Comparison of ENCODE assay signal across 8 cellular contexts in the genomic region with DNA sequence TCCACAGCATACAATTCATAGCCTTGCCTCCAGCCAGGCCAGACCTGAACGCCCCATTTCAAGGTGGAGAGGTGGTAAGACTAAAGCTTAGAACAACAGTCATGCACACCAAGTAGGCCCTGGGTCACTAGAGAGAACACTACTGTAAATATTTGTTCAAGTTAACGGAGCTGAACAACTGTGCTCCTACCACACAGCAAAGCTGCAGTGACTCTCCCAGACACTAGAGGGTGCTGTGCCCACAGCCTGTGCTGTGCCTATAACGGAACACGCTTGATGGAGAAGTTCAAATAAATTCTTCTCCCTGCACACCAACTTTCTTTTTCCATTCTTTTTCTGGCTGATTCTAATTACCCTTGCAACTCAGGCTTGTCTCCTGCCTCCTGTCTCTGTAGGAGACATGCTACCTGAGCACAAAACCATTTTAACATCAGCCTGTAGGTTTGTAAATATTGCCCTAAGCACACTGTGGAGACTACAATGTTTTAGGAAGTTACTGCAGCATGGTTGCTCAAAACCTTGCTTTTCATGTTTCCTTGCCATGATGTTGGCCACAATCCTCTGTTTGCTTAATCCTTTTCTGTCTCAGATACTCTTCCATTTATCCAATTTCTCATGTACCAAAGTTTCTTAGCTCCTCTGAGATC.
DNase-seq lines count a peak whose midpoint lies in the region; ATAC-seq, FAIRE-seq and TF ChIP-seq lines count a peak whose summit lies in the region.
"Not testable (repeated sequence)": the region's sequence is repeated elsewhere in the genome, so short reads cannot be mapped to it uniquely, and the experiment has no call there.

No MANE protein-coding gene starts in this region.

- H3K27me3 Mint-ChIP-seq in H9 (ENCODE audit: low read depth): not testable (repeated sequence)

- not testable (repeated sequence) for H3K14ac ChIP-seq in H9 (ENCODE audit: insufficient read depth, low read length)

- H3K27ac ChIP-seq in H9 (ENCODE audit: insufficient read length, low read depth, low read length); gastroesophageal sphincter; pancreas; testis: not testable (repeated sequence)

- H4K5ac ChIP-seq in H9 (ENCODE audit: insufficient read length, low read depth, low read length): not testable (repeated sequence)

- H3K4me2 ChIP-seq in H9 (ENCODE audit: insufficient read depth, insufficient read length, low read length): not testable (repeated sequence)

- H3T11ph ChIP-seq in H9 (ENCODE audit: low read length): not testable (repeated sequence)

- H2BK12ac ChIP-seq in H9 (ENCODE audit: insufficient read length, low read depth, low read length): not testable (repeated sequence)

- H2BK120ac ChIP-seq in H9 (ENCODE audit: low read depth, low read length, poor library complexity, severe bottlenecking): not testable (repeated sequence)

- not testable (repeated sequence) for H3K79me2 ChIP-seq in H9 (ENCODE audit: insufficient read depth, low read length)

- intact Hi-C loops in pancreas (cut with DNase I); testis (cut with DNase I; ENCODE audit: low total_unique reads): not testable (repeated sequence)

- H3K9me3 Mint-ChIP-seq in H9: not testable (repeated sequence)

- H4K20me1 ChIP-seq in H9 (ENCODE audit: control insufficient read depth, insufficient read depth, insufficient read length): not testable (repeated sequence)

- not testable (repeated sequence) for H2BK20ac ChIP-seq in H9 (ENCODE audit: low read depth, low read length, poor library complexity, severe bottlenecking)

- H3K4me3 Mint-ChIP-seq in H9: not testable (repeated sequence)

- ATAC-seq in gastroesophageal sphincter (peak; percentile 60), pancreas (peak; percentile 88 to 97 (median 94))

- not testable (repeated sequence) for TF ChIP-seq EP300 in gastroesophageal sphincter (IDR thresholded peaks at IDR 0.05)

- H2BK15ac ChIP-seq in H9 (ENCODE audit: low read depth, low read length): not testable (repeated sequence)

- H3K56ac ChIP-seq in H9 (ENCODE audit: insufficient read length, low read depth, low read length): not testable (repeated sequence)

- H3K79me1 ChIP-seq in H9 (ENCODE audit: insufficient read depth, low read depth, low read length, poor library complexity, severe bottlenecking): not testable (repeated sequence)

- DNase-seq in EL: peak; percentile 46
- peak; percentile 60 for DNase-seq in H9
- DNase-seq in NCI-H1105 treated with DMSO at 0.1 percent for 48 hours (lab: John Stamatoyannopoulos, UW): peak; percentile 4
- peak; percentile 51 for DNase-seq in SKM-1 (lab: John Stamatoyannopoulos, UW; ENCODE audit: unreplicated experiment)
- peak; percentile 44 for DNase-seq in activated effector memory CD4-positive, alpha-beta T cell treated with Interleukin-2 at 50 U/mL for 16 hours
- peak; percentile 37 to 79 (median 69) for DNase-seq in pancreas
- DNase-seq in testis: peak; percentile 71

- not testable (repeated sequence) for H3K27me3 ChIP-seq in H9 (ENCODE audit: insufficient read depth, low read length); gastroesophageal sphincter; pancreas; testis

- not testable (repeated sequence) for H3K27ac Mint-ChIP-seq in H9

- not testable (repeated sequence) for H3K4ac ChIP-seq in H9 (ENCODE audit: low read depth, low read length)

- not testable (repeated sequence) for H2AK5ac ChIP-seq in H9 (ENCODE audit: insufficient read length, low read length)

- H3K36me3 ChIP-seq in gastroesophageal sphincter; pancreas; testis (ENCODE audit: low read depth, missing control alignments): not testable (repeated sequence)

- H2AFZ ChIP-seq in H9 (ENCODE audit: low read length): not testable (repeated sequence)

- H3K4me1 ChIP-seq in H9 (ENCODE audit: insufficient read depth, low read length); gastroesophageal sphincter; pancreas; testis: not testable (repeated sequence)

- not testable (repeated sequence) for H3K36me3 Mint-ChIP-seq in H9 (ENCODE audit: insufficient read depth in 1 of 3, low read depth in 3 of 3)

- not testable (repeated sequence) for FAIRE-seq in pancreas (lab: Jason Lieb, UNC)

- not testable (repeated sequence) for H4K91ac ChIP-seq in H9 (ENCODE audit: insufficient read length, low read depth, low read length)

- H2BK5ac ChIP-seq in H9 (ENCODE audit: insufficient read length, low read length): not testable (repeated sequence)

- not testable (repeated sequence) for H3K18ac ChIP-seq in H9 (ENCODE audit: insufficient read length, low read depth, low read length)

- H3K23ac ChIP-seq in H9 (ENCODE audit: insufficient read length, low read depth, low read length): not testable (repeated sequence)

- not testable (repeated sequence) for H3K9ac ChIP-seq in H9 (ENCODE audit: extremely low read depth, insufficient read length, low read length)

- no CpG with 5 or more reads among the region's 4 CpGs for WGBS in H9 (ENCODE audit: extremely low coverage, insufficient read length, low lambda C conversion rate)
- WGBS in gastroesophageal sphincter (ENCODE audit: low coverage in 1 of 2), 2 donors: 12 to 24% methylated on average over 3 to 4 of the region's 4 CpGs
- 16 to 18% methylated on average over 4 of the region's 4 CpGs for WGBS in pancreas, 2 donors
- WGBS in testis, 2 donors: 34 to 39% methylated on average over 4 of the region's 4 CpGs

- TF ChIP-seq CTCF in H9 (conservative IDR thresholded peaks at IDR 0.05) (peak; percentile 91), gastroesophageal sphincter (IDR thresholded peaks at IDR 0.05) (peak; percentile 51 to 75 (median 56)), pancreas (IDR thresholded peaks at IDR 0.05) (peak; percentile 63 to 81 (median 74)), testis (IDR thresholded peaks at IDR 0.05) (peak; percentile 42 to 71 (median 66))

- H4K8ac ChIP-seq in H9 (replicated peaks; ENCODE audit: insufficient read length, low read depth, low read length): not testable (repeated sequence)

- H3K4me1 Mint-ChIP-seq in H9: not testable (repeated sequence)

- not testable (repeated sequence) for H3K4me3 ChIP-seq in gastroesophageal sphincter, pancreas, testis

- not testable (repeated sequence) for H3K23me2 ChIP-seq in H9 (ENCODE audit: insufficient read length, low read depth, low read length, poor library complexity, severe bottlenecking)

- H3K9me3 ChIP-seq in H9 (ENCODE audit: control insufficient read depth, low read depth, low read length); gastroesophageal sphincter; pancreas; testis: not testable (repeated sequence)

- TF ChIP-seq POLR2A in gastroesophageal sphincter (IDR thresholded peaks at IDR 0.05); testis (IDR thresholded peaks at IDR 0.05): not testable (repeated sequence)

Comparison
In these comparisons a context has a peak if more than half of its experiments do, and no peak if none do; other contexts are left out.
1. DNase-seq: peak in every context shown above with its lines; median percentile 71 in testis; 69 in pancreas; 60 in H9; 51 in SKM-1; 46 in EL; 44 in activated effector memory CD4-positive, alpha-beta T cell treated with Interleukin-2 at 50 U/mL for 16 hours; 4 in NCI-H1105 treated with DMSO at 0.1 percent for 48 hours.